8 cellular contexts compared by ENCODE assay signal in the genomic region with DNA sequence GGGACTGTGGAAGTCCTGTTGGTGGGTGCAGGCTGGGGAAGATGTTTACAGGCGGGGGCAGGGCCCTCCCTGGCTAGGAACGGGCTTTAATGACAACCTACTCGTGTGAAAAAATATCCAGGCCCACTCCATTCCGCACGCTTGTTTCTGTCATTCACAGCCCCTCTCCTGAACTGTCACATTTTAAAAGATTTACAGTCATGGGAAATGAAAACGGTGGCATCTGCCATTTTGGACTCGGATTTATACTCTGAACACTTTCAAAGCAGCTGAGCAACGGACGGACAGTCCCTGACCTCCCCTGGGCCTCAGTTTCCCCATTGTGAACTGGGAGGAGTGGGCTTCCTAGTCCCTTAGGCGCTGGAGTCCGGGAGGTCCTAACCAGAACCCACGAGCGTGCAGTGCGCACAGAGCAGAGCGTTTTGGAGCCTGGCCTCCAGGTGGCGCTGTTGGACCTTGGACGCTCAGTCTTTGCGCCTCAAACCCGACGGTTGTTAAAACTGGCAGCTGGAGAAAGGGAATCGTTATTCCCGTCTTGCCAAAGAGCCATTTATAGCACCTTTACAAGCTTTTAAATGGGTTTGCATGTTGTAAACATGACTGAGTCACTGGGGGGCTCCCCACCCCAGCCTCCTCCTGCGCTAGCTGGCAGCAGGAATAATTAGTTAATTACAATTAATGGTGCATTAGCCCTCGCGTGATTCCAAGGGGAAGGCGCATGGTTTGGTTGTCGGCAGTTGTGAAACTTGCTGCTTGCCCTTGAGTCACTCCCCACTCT.
DNase-seq lines count a peak whose midpoint lies in the region; ATAC-seq, FAIRE-seq and TF ChIP-seq lines count a peak whose summit lies in the region.

No MANE protein-coding gene starts in this region.

- peak; percentile 85 for DNase-seq in GM13977 (ENCODE audit: low spot score)
- DNase-seq in NCI-H2227 treated with DMSO at 0.1 percent for 48 hours (lab: John Stamatoyannopoulos, UW): peak; percentile 37
- DNase-seq in activated CD4-positive, CD25-positive, alpha-beta regulatory T cell treated with anti-CD3 and anti-CD28 coated beads, Interleukin-2, amount 50 U/mL, for 16 hours (ENCODE audit: low read depth, low spot score): peak; percentile 47
- DNase-seq in cerebellar cortex (ENCODE audit: low spot score): peak; percentile 77
- DNase-seq in left colon: peak; percentile 77 to 88
- peak; percentile 83 to 88 for DNase-seq in stimulated activated CD4-positive, alpha-beta T cell treated with anti-CD3 and anti-CD28 coated beads, Interleukin-2, amount 100 ng/mL, for 48 hours

- ATAC-seq in left colon (peak; percentile 80), HG02623 (IDR thresholded peaks at IDR 0.05; ENCODE audit: unreplicated experiment) (no peak)

- in situ Hi-C loops in GM13977 (cut with MboI; ENCODE audit: low pct_unique_long_range_greater_than_20kb, low sequenced_read_pairs, unreplicated experiment): loop anchor here (5.0 kb wide), 1 partner anchor 409 kb away; no protein-coding TSS in a partner anchor

- peak; percentile 27 for FAIRE-seq in A204.1 (lab: Jason Lieb, UNC)

- intact Hi-C loops in left colon (cut with DNase I, micrococcal nuclease): loop anchor here in 1 of 2 donors (5.0 kb wide), 1 partner anchor 394 kb away; no protein-coding TSS in a partner anchor

- peak; percentile 97 for TF ChIP-seq CTCF in GM13977 (IDR thresholded peaks at IDR 0.05; ENCODE audit: extremely low read depth, insufficient read depth, missing control alignments)
